Comparison of ENCODE assay signal across 23 cellular contexts in genomic region chr10:4257939-4258465, GRCh38.
"Had no signal": no experiment of that assay in that cellular context is flagged by ENCODE, and none has a peak within 500 bp of the region (broad histone marks: within the 10 kb centered on the region; RNA-seq: fewer than 3 reads in every experiment).

No MANE protein-coding gene starts in this region.

- H3K9me3 Mint-ChIP-seq: activated naive CD4-positive, alpha-beta T cell treated with anti-CD3 and anti-CD28 coated beads for 36 hours; activated T-cell treated with anti-CD3 and anti-CD28 coated beads, Interleukin-2, amount 50 U/mL, for 4 hours; central memory CD8-positive, alpha-beta T cell had no signal

- H3K9ac ChIP-seq: KMS-11 had no signal

- H3K4me2 ChIP-seq: KMS-11 had no signal

- H3K27ac Mint-ChIP-seq: activated CD8-positive, alpha-beta memory T cell treated with anti-CD3 and anti-CD28 coated beads, Interleukin-2, amount 10 ng/mL, durations not matched to agents 7 days and 5 days; activated naive CD4-positive, alpha-beta T cell treated with anti-CD3 and anti-CD28 coated beads for 36 hours; activated naive CD8-positive, alpha-beta T cell; brain had no signal

- ATAC-seq: activated CD8-positive, alpha-beta memory T cell treated with anti-CD3 and anti-CD28 coated beads, Interleukin-2, amount 10 ng/mL, durations not matched to agents 7 days and 5 days; activated T-cell treated with anti-CD3 and anti-CD28 coated beads, Interleukin-2, amount 50 U/mL, for 4 hours; PC-3 had no signal

- H3K4me3 Mint-ChIP-seq: activated CD8-positive, alpha-beta memory T cell treated with anti-CD3 and anti-CD28 coated beads, Interleukin-2, amount 10 ng/mL, durations not matched to agents 7 days and 5 days; activated naive CD4-positive, alpha-beta T cell treated with anti-CD3 and anti-CD28 coated beads for 36 hours; activated naive CD8-positive, alpha-beta T cell; activated T-cell treated with anti-CD3 and anti-CD28 coated beads, Interleukin-2, amount 50 U/mL, for 4 hours; brain; central memory CD8-positive, alpha-beta T cell had no signal

- H3K27me3 Mint-ChIP-seq: activated CD8-positive, alpha-beta memory T cell treated with anti-CD3 and anti-CD28 coated beads, Interleukin-2, amount 10 ng/mL, durations not matched to agents 7 days and 5 days; activated naive CD8-positive, alpha-beta T cell; central memory CD8-positive, alpha-beta T cell had no signal

- H3K4me1 Mint-ChIP-seq: central memory CD8-positive, alpha-beta T cell had no signal

- H3K27ac ChIP-seq: KMS-11, VCaP had no signal

- H3K36me3 Mint-ChIP-seq: activated CD8-positive, alpha-beta memory T cell treated with anti-CD3 and anti-CD28 coated beads, Interleukin-2, amount 10 ng/mL, durations not matched to agents 7 days and 5 days; activated naive CD8-positive, alpha-beta T cell; brain had no signal

- DNase-seq: activated CD4-positive, alpha-beta T cell treated with anti-CD3 and anti-CD28 coated beads for 48 hours; activated CD4-positive, alpha-beta T cell treated with anti-CD3 and anti-CD28 coated beads, Interleukin-2, amount 50 U/mL, for 48 hours; activated CD8-positive, alpha-beta memory T cell treated with anti-CD3 and anti-CD28 coated beads, Interleukin-2, amount 10 ng/mL, durations not matched to agents 7 days and 5 days; activated gamma-delta T cell; activated naive CD4-positive, alpha-beta T cell treated with anti-CD3 and anti-CD28 coated beads for 36 hours; activated T-cell treated with anti-CD3 and anti-CD28 coated beads, Interleukin-2, amount 50 U/mL, for 4 hours; amygdala; NCI-H1105; NCI-H1436; NCI-H187; NCI-H2081; NCI-H510A treated with DMSO at 0.1 percent for 48 hours; NCI-H69; NK-92 treated with Interleukin-12 subunit alpha and Interleukin-12 subunit beta, amount 100 ng/mL, for 24 hours; PC-3; SHP77 treated with DMSO at 0.1 percent for 48 hours; T-helper 2 cell; T1000 had no signal
